In genomic region chr3:65729553-65729952, GRCh38 we compare ENCODE assay signal across 12 cellular contexts.
DNase-seq lines count a peak whose midpoint lies in the region; ATAC-seq and TF ChIP-seq lines count a peak whose summit lies in the region.
"Had no signal": no experiment of that assay in that cellular context is flagged by ENCODE, and none has a peak within 500 bp of the region (broad histone marks: within the 10 kb centered on the region; RNA-seq: fewer than 3 reads in every experiment).

No MANE protein-coding gene starts in this region.

- H3K4me3 Mint-ChIP-seq in HFFc6, result 0 out of 2 replicates have a peak overlapping the region, but pooled peaks have one; percentile 3
- no peak overlapping the region for H3K4me3 Mint-ChIP-seq in activated naive CD8-positive, alpha-beta T cell treated with anti-CD3 and anti-CD28 coated beads for 36 hours
- H3K4me3 Mint-ChIP-seq: central memory CD8-positive, alpha-beta T cell had no signal

- WGBS in body of pancreas, 2 donors, result 26 to 29% methylated on average over 2 of the region's 2 CpGs

- intact Hi-C loops in body of pancreas (cut with DNase I), result no loop called here

- peak; percentile 57 for DNase-seq in HFFc6
- peak in 2 of 4 donors; percentile 16 to 51 for DNase-seq in body of pancreas
- DNase-seq in left lobe of liver (ENCODE audit: low spot score), result peak; percentile 64
- peak; percentile 90 for DNase-seq in stromal cell of bone marrow (ENCODE audit: low read depth)
- DNase-seq in NCI-H2081 treated with DMSO at 0.1 percent for 48 hours (lab: John Stamatoyannopoulos, UW), result no peak
- no peak for DNase-seq in SHP77 (lab: John Stamatoyannopoulos, UW)
- no peak for DNase-seq in activated naive CD8-positive, alpha-beta T cell treated with anti-CD3 and anti-CD28 coated beads for 36 hours
- DNase-seq in NCI-H2227 treated with DMSO at 0.1 percent for 48 hours (lab: John Stamatoyannopoulos, UW), result no peak
- DNase-seq: NCI-H1436 treated with DMSO at 0.1 percent for 48 hours had no signal

- peaks cover 41% of the 10 kb centered on the region for H3K4me1 Mint-ChIP-seq in HFFc6 (ENCODE audit: low read depth)
- no peaks in the 10 kb centered on the region for H3K4me1 Mint-ChIP-seq in activated naive CD8-positive, alpha-beta T cell treated with anti-CD3 and anti-CD28 coated beads for 36 hours
- H3K4me1 Mint-ChIP-seq: central memory CD8-positive, alpha-beta T cell had no signal

- 0 out of 2 replicates have a peak, but pooled peaks cover 2% of the 10 kb centered on the region for H3K27me3 Mint-ChIP-seq in HFFc6 (ENCODE audit: insufficient read depth)
- H3K27me3 Mint-ChIP-seq in activated naive CD8-positive, alpha-beta T cell treated with anti-CD3 and anti-CD28 coated beads for 36 hours, result peaks cover 31% of the 10 kb centered on the region

- TF ChIP-seq CTCF in HFFc6 (IDR thresholded peaks at IDR 0.05), result no peak
- TF ChIP-seq CTCF in body of pancreas (IDR thresholded peaks at IDR 0.05), result no peak

- H3K36me3 ChIP-seq in body of pancreas (replicated peaks in 1 of 2; ENCODE audit: insufficient read depth in 1 of 2, low read depth in 2 of 2), result no peaks in the 10 kb centered on the region
- H3K36me3 ChIP-seq: SJSA1 had no signal

- H3K36me3 Mint-ChIP-seq in HFFc6 (ENCODE audit: low read depth), result 0 out of 2 replicates have a peak, but pooled peaks cover 3% of the 10 kb centered on the region
- no peaks in the 10 kb centered on the region for H3K36me3 Mint-ChIP-seq in activated naive CD8-positive, alpha-beta T cell treated with anti-CD3 and anti-CD28 coated beads for 36 hours

- H3K9me3 Mint-ChIP-seq in HFFc6, result no peaks in the 10 kb centered on the region
- H3K9me3 Mint-ChIP-seq in activated naive CD8-positive, alpha-beta T cell treated with anti-CD3 and anti-CD28 coated beads for 36 hours, result no peaks in the 10 kb centered on the region
- H3K9me3 Mint-ChIP-seq: central memory CD8-positive, alpha-beta T cell had no signal

- peak overlapping the region; percentile 79 for H3K27ac Mint-ChIP-seq in HFFc6
- no peak overlapping the region for H3K27ac Mint-ChIP-seq in activated naive CD8-positive, alpha-beta T cell treated with anti-CD3 and anti-CD28 coated beads for 36 hours

- no peaks in the 10 kb centered on the region for H3K9me3 ChIP-seq in body of pancreas
- H3K9me3 ChIP-seq: SJSA1 had no signal

- H3K4me1 ChIP-seq in body of pancreas, result peaks cover 17% of the 10 kb centered on the region
- H3K4me1 ChIP-seq: SJSA1 had no signal

- no peak overlapping the region for H3K4me3 ChIP-seq in body of pancreas
- H3K4me3 ChIP-seq: SJSA1, skin epidermis had no signal

- TF ChIP-seq POLR2A in body of pancreas (IDR thresholded peaks at IDR 0.05), result no peak

- peak; percentile 66 for ATAC-seq in body of pancreas
- peak; percentile 91 for ATAC-seq in left lobe of liver

- no peaks in the 10 kb centered on the region for H3K27me3 ChIP-seq in body of pancreas
- H3K27me3 ChIP-seq: SJSA1 had no signal

- H3K27ac ChIP-seq in body of pancreas, result peak overlapping the region in 1 of 4 donors; percentile 52
- H3K27ac ChIP-seq: SJSA1 had no signal

Comparison
In these comparisons a context has a peak if more than half of its experiments do, and no peak if none do; other contexts are left out.
1. DNase-seq: peak in HFFc6 (single experiment), left lobe of liver (single experiment) and stromal cell of bone marrow (single experiment); none in NCI-H2081 treated with DMSO at 0.1 percent for 48 hours (single experiment), SHP77 (0 of 2), activated naive CD8-positive, alpha-beta T cell treated with anti-CD3 and anti-CD28 coated beads for 36 hours (single experiment) and NCI-H2227 treated with DMSO at 0.1 percent for 48 hours (single experiment).